12 cellular contexts compared by ENCODE assay signal in genomic region chr2:240962371-240963064, GRCh38. TPM values are rescaled to one million over a fixed set of nuclear protein-coding genes. Genes with fewer than 3 reads are reported as not detected.
DNase-seq lines count a peak whose midpoint lies in the region; ATAC-seq, FAIRE-seq and TF ChIP-seq lines count a peak whose summit lies in the region.
"Had no signal": no experiment of that assay in that cellular context is flagged by ENCODE, and none has a peak within 500 bp of the region (broad histone marks: within the 10 kb centered on the region; RNA-seq: fewer than 3 reads in every experiment).

No MANE protein-coding gene starts in this region.

- H3K9ac ChIP-seq in NT2/D1 (ENCODE audit: insufficient read length, low read depth) (peak overlapping the region; percentile 62), fibroblast of lung (ENCODE audit: insufficient read depth, low read length) (peak overlapping the region; percentile 7)

- ATAC-seq in A549, result no peak
- ATAC-seq in HG02840 (IDR thresholded peaks at IDR 0.05; ENCODE audit: low FRiP score, unreplicated experiment), result no peak
- no peak for ATAC-seq in HG02623 (IDR thresholded peaks at IDR 0.05; ENCODE audit: unreplicated experiment)

- FAIRE-seq in A549 (lab: Jason Lieb, UNC), result no peak

- H3K4me1 Mint-ChIP-seq in nephron, result peaks cover 5% of the 10 kb centered on the region

- intact Hi-C loops in PC-9 (cut with micrococcal nuclease; ENCODE audit: unreplicated experiment), result no loop called here

- H3K4me2 ChIP-seq in A549, result no peak overlapping the region
- peak overlapping the region; percentile 59 for H3K4me2 ChIP-seq in fibroblast of lung (ENCODE audit: extremely low read depth, insufficient read depth, low read length)
- H3K4me2 ChIP-seq in PC-9, result no peak overlapping the region

- no peaks in the 10 kb centered on the region for H3K9me2 ChIP-seq in PC-9 (ENCODE audit: insufficient read depth)

- DNase-seq in A549 (ENCODE audit: low read depth in 1 of 2, low spot score in 1 of 2) (no peak), NT2/D1 (ENCODE audit: low read depth, low spot score) (peak; percentile 76), fibroblast of lung (ENCODE audit: low read depth in 2 of 2) (peak in 1 of 2 donors; percentile 95), PC-9 (no peak), KBM-7 (no peak)
- DNase-seq: NCI-H1436 treated with DMSO at 0.1 percent for 48 hours; stimulated activated CD4-positive, alpha-beta T cell treated with anti-CD3 and anti-CD28 coated beads, Interleukin-2, amount 100 ng/mL, for 48 hours had no signal

- H3K9me3 ChIP-seq in A549, result no peaks in the 10 kb centered on the region
- H3K9me3 ChIP-seq in NT2/D1 (ENCODE audit: insufficient read depth, low read length), result no peaks in the 10 kb centered on the region
- no peaks in the 10 kb centered on the region for H3K9me3 ChIP-seq in fibroblast of lung (ENCODE audit: control insufficient read depth, insufficient read depth, low read depth, low read length)
- H3K9me3 ChIP-seq in PC-9 (ENCODE audit: insufficient read depth, low read depth), result no peaks in the 10 kb centered on the region

- H3K36me3 ChIP-seq in NT2/D1 (ENCODE audit: insufficient read depth, insufficient read length, low read length), result no peaks in the 10 kb centered on the region
- no peaks in the 10 kb centered on the region for H3K36me3 ChIP-seq in fibroblast of lung (ENCODE audit: control insufficient read depth, insufficient read depth, low read length)
- no peaks in the 10 kb centered on the region for H3K36me3 ChIP-seq in PC-9 (ENCODE audit: low read depth)

- H3K4me3 Mint-ChIP-seq in nephron, result peak overlapping the region; percentile 13 to 43 (median 41)

- WGBS in A549 (ENCODE audit: missing lambda C conversion rate), result 68% methylated on average over 26 of the region's 27 CpGs

- H3K36me3 Mint-ChIP-seq in nephron (ENCODE audit: low read depth), result no peaks in the 10 kb centered on the region

- TF ChIP-seq EP300 in A549 (IDR thresholded peaks at IDR 0.05), result no peak

- TF ChIP-seq CTCF in A549 (IDR thresholded peaks at IDR 0.05) (no peak), fibroblast of lung (conservative IDR thresholded peaks at IDR 0.05 in 1 of 2, IDR thresholded peaks at IDR 0.05 in 1 of 2; ENCODE audit: low read depth in 1 of 2, low read length in 2 of 2) (no peak), nephron (IDR thresholded peaks at IDR 0.05; ENCODE audit: unreplicated experiment in 3 of 3) (no peak), PC-9 (conservative IDR thresholded peaks at IDR 0.05) (no peak)

- H3K27ac Mint-ChIP-seq in nephron, result no peak overlapping the region

- CTCF ChIA-PET in A549 (lab: Yijun Ruan, JAX), result interaction anchor here (1.3 kb wide), 1 partner anchor 48 kb away, joined by 3 read pairs; no protein-coding TSS in a partner anchor
- CTCF ChIA-PET in PC-9 (lab: Charles Lee), result interaction anchor here (0.6 kb wide), 1 partner anchor 828 kb away, joined by 6 read pairs; no protein-coding TSS in a partner anchor

- no peaks in the 10 kb centered on the region for H3F3A ChIP-seq in PC-9 (ENCODE audit: insufficient read depth, low read depth)

- H3K79me2 ChIP-seq in fibroblast of lung (ENCODE audit: control insufficient read depth, insufficient read depth, low read length), result no peaks in the 10 kb centered on the region
- no peaks in the 10 kb centered on the region for H3K79me2 ChIP-seq in PC-9 (ENCODE audit: low read depth)

- no peak overlapping the region for H3K4me3 ChIP-seq in A549
- H3K4me3 ChIP-seq in NT2/D1 (ENCODE audit: insufficient read length, low read depth), result no peak overlapping the region
- H3K4me3 ChIP-seq in fibroblast of lung (replicated peaks in 1 of 4; ENCODE audit: control extremely low read depth in 1 of 4, insufficient read depth in 1 of 4, low read depth in 3 of 4, low read length in 4 of 4), result no peak overlapping the region
- no peak overlapping the region for H3K4me3 ChIP-seq in PC-9

- peaks cover 3% of the 10 kb centered on the region for H3K27me3 ChIP-seq in NT2/D1 (ENCODE audit: insufficient read depth, insufficient read length)
- H3K27me3 ChIP-seq in fibroblast of lung (ENCODE audit: control insufficient read depth, insufficient read depth, low read length), result no peaks in the 10 kb centered on the region
- peaks cover 37% of the 10 kb centered on the region for H3K27me3 ChIP-seq in PC-9 (ENCODE audit: insufficient read depth, low read depth)

- H3K27me3 Mint-ChIP-seq in nephron (ENCODE audit: low read depth), result peaks cover 4% of the 10 kb centered on the region

- no peak for TF ChIP-seq POLR2A in A549 (IDR thresholded peaks at IDR 0.05; ENCODE audit: low read length)

- H4K20me1 ChIP-seq in fibroblast of lung (ENCODE audit: control insufficient read depth, extremely low read depth, insufficient read depth, low read length) (no peaks in the 10 kb centered on the region), PC-9 (ENCODE audit: insufficient read depth) (no peaks in the 10 kb centered on the region)

- H3K27ac ChIP-seq in A549 (no peak overlapping the region), fibroblast of lung (ENCODE audit: insufficient read depth, low read length) (peak overlapping the region; percentile 14), PC-9 (no peak overlapping the region)
- H3K27ac ChIP-seq: C4-2B had no signal

- 0 out of 3 replicates have a peak, but pooled peaks cover 4% of the 10 kb centered on the region for H3K4me1 ChIP-seq in A549
- H3K4me1 ChIP-seq in NT2/D1 (ENCODE audit: insufficient read depth, insufficient read length), result peaks cover 42% of the 10 kb centered on the region
- peaks cover 21% of the 10 kb centered on the region for H3K4me1 ChIP-seq in fibroblast of lung (ENCODE audit: control insufficient read depth, extremely low read depth, insufficient read depth, low read length)
- H3K4me1 ChIP-seq in PC-9 (replicated peaks; ENCODE audit: insufficient read depth), result no peaks in the 10 kb centered on the region

- H2AFZ ChIP-seq in fibroblast of lung (ENCODE audit: low read length), result peak overlapping the region; percentile 65
- no peak overlapping the region for H2AFZ ChIP-seq in PC-9

- no peaks in the 10 kb centered on the region for H3K9me3 Mint-ChIP-seq in nephron

- POLR2A ChIA-PET in A549 (lab: Yijun Ruan, JAX) (no interaction called here), PC-9 (lab: Charles Lee; ENCODE audit: unreplicated experiment) (no interaction called here)

- no peak for TF ChIP-seq RAD21 in A549 (conservative IDR thresholded peaks at IDR 0.05 in 1 of 2, IDR thresholded peaks at IDR 0.05 in 1 of 2)

- in situ Hi-C loops in KBM-7 (cut with MboI; ENCODE audit: low pct_unique_long_range_greater_than_20kb, low sequenced_read_pairs), result no loop called here

- no TSS peak for BruUV-seq in PC-9 (replicated peaks; lab: Mats Ljungman, UMichigan)

TF ChIP-seq in A549, 52 proteins besides CTCF, POLR2A, EP300 and RAD21:
- TF ChIP-seq E2F6 (IDR thresholded peaks at IDR 0.05; ENCODE audit: borderline replicate concordance, low read depth), result no peak
- no peak for TF ChIP-seq BHLHE40 (IDR thresholded peaks at IDR 0.05; ENCODE audit: low read depth, low read length)
- peak; percentile 93 for TF ChIP-seq MAFK (IDR thresholded peaks at IDR 0.05; ENCODE audit: partially characterized antibody)

RNA-seq across cellular contexts. Expression of gene SNED1, which starts 35.9 kb away (rescaled TPM):
- polyA plus RNA-seq in A549 (2011; rRNA removed), result 0.21 and 0.34 TPM in 2 replicates
- polyA plus RNA-seq in A549 (2012; cell fraction: cytosol; rRNA removed), result 0.50 and 0.53 TPM in 2 replicates
- 1.1 and 1.4 TPM in 2 replicates for polyA plus RNA-seq in A549 (2012; cell fraction: nucleus; rRNA removed)
- 0.13 to 0.21 TPM (median 0.15 TPM) in 3 replicates for polyA plus RNA-seq in A549 (2017; fragmentation: RNase III; extraction: RNeasy Plus Mini Kit Qiagen cat#74134 plus additional on column Dnase treatment)
- 0.79 and 0.92 TPM in 2 replicates for polyA minus RNA-seq in A549 (2011; rRNA and poly(A)+ RNA removed)
- total RNA-seq in fibroblast of lung, result 39.5 and 53.2 TPM in 2 replicates
- polyA plus RNA-seq in fibroblast of lung, result 10.1 and 27.2 TPM in 2 replicates
- polyA plus RNA-seq in fibroblast of lung (2012), result 17.4 and 52.1 TPM in 2 replicates
- 37.9 and 67.9 TPM in 2 replicates for polyA minus RNA-seq in fibroblast of lung (ENCODE audit: low replicate concordance)
- total RNA-seq in PC-9 (2021), result 2.8 and 9.6 TPM in 2 replicates

RNA-seq across cellular contexts. Expression of gene CROCC2, which starts 56.4 kb away (rescaled TPM):
- polyA plus RNA-seq in A549 (2011; rRNA removed) (not detected in 2 replicates), A549 (2017; fragmentation: RNase III; extraction: RNeasy Plus Mini Kit Qiagen cat#74134 plus additional on column Dnase treatment) (not detected in 3 replicates), fibroblast of lung (0.02 and 0.12 TPM in 2 replicates)
- polyA plus RNA-seq in A549 (2012; cell fraction: cytosol; rRNA removed), result not detected in 2 replicates
- polyA plus RNA-seq in A549 (2012; cell fraction: nucleus; rRNA removed), result 0.01 and 0.04 TPM in 2 replicates
- not detected in 2 replicates for polyA minus RNA-seq in A549 (2011; rRNA and poly(A)+ RNA removed)
- total RNA-seq in fibroblast of lung (0.33 and 0.51 TPM in 2 replicates), PC-9 (2021) (not detected in 2 replicates)
- 0.02 and 0.28 TPM in 2 replicates for polyA plus RNA-seq in fibroblast of lung (2012)
- polyA minus RNA-seq in fibroblast of lung (ENCODE audit: low replicate concordance), result not detected in 2 replicates
- total RNA-seq: T-helper 2 cell treated with Interferon-gamma antibody and Interleukin-4, amounts not matched to agents 100 ng/mL and 5 ng/mL, for 36 hours had no signal
